8 cellular contexts compared by ENCODE assay signal in genomic region chr4:108166038-108166437, GRCh38. TPM values are rescaled to one million over a fixed set of nuclear protein-coding genes. Genes with fewer than 3 reads are reported as not detected.
A peak's percentile ranks its signal among the peaks of the same experiment; 100 is the strongest.
DNase-seq lines count a peak whose midpoint lies in the region; TF ChIP-seq lines count a peak whose summit lies in the region.

No MANE protein-coding gene starts in this region.

- H3K36me3 ChIP-seq in Caco-2 (ENCODE audit: control insufficient read depth, insufficient read depth, low read length) (no peaks in the 10 kb centered on the region), SU-DHL-6 (ENCODE audit: low read length) (peaks cover 6% of the 10 kb centered on the region; the same call in 1 of the 2 replicates), neuronal stem cell (replicated peaks in 1 of 2; ENCODE audit: control insufficient read depth in 2 of 2, insufficient read depth in 2 of 2, low read length in 2 of 2) (peaks cover 0 to 15% of the 10 kb centered on the region in 2 donors)

- H3K4ac ChIP-seq in neuronal stem cell (ENCODE audit: low read length), result no peak overlapping the region

- H3K18ac ChIP-seq in neuronal stem cell (ENCODE audit: low read length), result no peak overlapping the region

- TF ChIP-seq CTCF in Caco-2 (IDR thresholded peaks at IDR 0.05; ENCODE audit: insufficient read depth in 1 of 2, low read depth in 1 of 2, low read length in 1 of 2, severe bottlenecking in 1 of 2, unreplicated experiment in 1 of 2) (no peak), SU-DHL-6 (IDR thresholded peaks at IDR 0.05; ENCODE audit: insufficient read depth, low read length, poor library complexity, severe bottlenecking) (no peak), brain (conservative IDR thresholded peaks at IDR 0.05) (no peak)

- H2BK15ac ChIP-seq in neuronal stem cell (ENCODE audit: low read length), result no peak overlapping the region

- peak overlapping the region; percentile 87 for H3K4me3 Mint-ChIP-seq in Caco-2 (ENCODE audit: unreplicated experiment)
- peak overlapping the region; percentile 66 to 99 (median 88) for H3K4me3 Mint-ChIP-seq in brain

- H4K91ac ChIP-seq in neuronal stem cell (ENCODE audit: low read depth, low read length, poor library complexity), result no peak overlapping the region

- H3K79me1 ChIP-seq in neuronal stem cell (ENCODE audit: low read depth, low read length), result no peaks in the 10 kb centered on the region

- no peaks in the 10 kb centered on the region for H3K9me3 ChIP-seq in Caco-2
- H3K9me3 ChIP-seq in SU-DHL-6 (ENCODE audit: insufficient read depth, low read length), result no peaks in the 10 kb centered on the region
- no peaks in the 10 kb centered on the region for H3K9me3 ChIP-seq in neuronal stem cell (replicated peaks in 1 of 2; ENCODE audit: control insufficient read depth in 2 of 2, insufficient read depth in 1 of 2, low read depth in 1 of 2, low read length in 2 of 2)

- H3K4me2 ChIP-seq in SU-DHL-6 (ENCODE audit: low read depth, low read length, poor library complexity, severe bottlenecking), result peak overlapping the region; percentile 76
- H3K4me2 ChIP-seq in neuronal stem cell (ENCODE audit: insufficient read depth, low read length, poor library complexity, severe bottlenecking), result peak overlapping the region; percentile 90

- no peaks in the 10 kb centered on the region for H3K9me2 ChIP-seq in SU-DHL-6 (replicated peaks; ENCODE audit: insufficient read depth, low read length)

- no TSS peak for BruUV-seq in Caco-2 (replicated peaks; lab: Mats Ljungman, UMichigan)

- H3K4me3 ChIP-seq in Caco-2 (ENCODE audit: low read depth, low read length) (peak overlapping the region; percentile 68), SU-DHL-6 (ENCODE audit: insufficient read depth, low read length, poor library complexity, severe bottlenecking) (peak overlapping the region; percentile 80), neuronal stem cell (ENCODE audit: low read length in 2 of 2) (peak overlapping the region in 1 of 2 donors; percentile 80)

- peaks cover 7% of the 10 kb centered on the region for H3K36me3 Mint-ChIP-seq in Caco-2 (ENCODE audit: insufficient read depth, unreplicated experiment)
- H3K36me3 Mint-ChIP-seq in brain, result peaks cover 4% of the 10 kb centered on the region

- no peak for DNase-seq in Caco-2
- no peak for DNase-seq in neuronal stem cell (ENCODE audit: low spot score)
- DNase-seq in KG1 (lab: John Stamatoyannopoulos, UW), result no peak
- DNase-seq in MV-4-11 (lab: John Stamatoyannopoulos, UW), result no peak
- no peak for DNase-seq in T1000 (lab: John Stamatoyannopoulos, UW)
- DNase-seq in posterior vena cava (ENCODE audit: low spot score), result no peak

- H3K4me1 Mint-ChIP-seq in Caco-2 (ENCODE audit: low read depth, unreplicated experiment), result peaks cover 10% of the 10 kb centered on the region
- H3K4me1 Mint-ChIP-seq in brain, result peaks cover 68% of the 10 kb centered on the region

- H3K27me3 Mint-ChIP-seq in Caco-2 (ENCODE audit: insufficient read depth, unreplicated experiment) (peaks cover 16% of the 10 kb centered on the region), brain (peaks cover 54% of the 10 kb centered on the region)

- H2AFZ ChIP-seq in SU-DHL-6 (ENCODE audit: low read depth, low read length, severe bottlenecking) (no peak overlapping the region), neuronal stem cell (ENCODE audit: low read length) (peak overlapping the region; percentile 94)

- no CpG with 5 or more reads among the region's 12 CpGs for WGBS in neuronal stem cell (ENCODE audit: extremely low coverage in 2 of 2, insufficient read length in 2 of 2, insufficient replicate concordance in 1 of 2), 2 donors

- no peak overlapping the region for H2BK120ac ChIP-seq in neuronal stem cell (ENCODE audit: low read depth, low read length)

- POLR2A ChIA-PET in Caco-2 (lab: Charles Lee), result no interaction called here

- no peak overlapping the region for H4K8ac ChIP-seq in neuronal stem cell (ENCODE audit: low read depth, low read length)

- no peaks in the 10 kb centered on the region for H4K20me1 ChIP-seq in SU-DHL-6 (ENCODE audit: low read depth, low read length)

- H3K23ac ChIP-seq in neuronal stem cell (ENCODE audit: low read depth, low read length, poor library complexity), result no peak overlapping the region

- H2AK5ac ChIP-seq in neuronal stem cell (ENCODE audit: low read depth, low read length), result no peak overlapping the region

- no peaks in the 10 kb centered on the region for H3K9me3 Mint-ChIP-seq in Caco-2 (ENCODE audit: unreplicated experiment)
- no peaks in the 10 kb centered on the region for H3K9me3 Mint-ChIP-seq in brain

- H3K79me2 ChIP-seq in SU-DHL-6 (ENCODE audit: insufficient read depth, low read length), result peaks cover 54% of the 10 kb centered on the region

- H3K27ac Mint-ChIP-seq in Caco-2 (ENCODE audit: unreplicated experiment), result no peak overlapping the region
- peak overlapping the region in 4 of 5 experiments; percentile 59 to 83 (median 74) for H3K27ac Mint-ChIP-seq in brain

- intact Hi-C loops in Caco-2 (cut with micrococcal nuclease; ENCODE audit: unreplicated experiment), result loop anchor here (5.0 to 10.0 kb wide), 4 partner anchors 151 to 346 kb away; no protein-coding TSS in a partner anchor
- intact Hi-C loops in posterior vena cava (cut with DNase I), result no loop called here

- H3K27me3 ChIP-seq in Caco-2 (replicated peaks; ENCODE audit: control insufficient read depth, insufficient read depth, low read length), result no peaks in the 10 kb centered on the region; the same call in 1 of the 2 replicates
- H3K27me3 ChIP-seq in SU-DHL-6 (ENCODE audit: low read length), result no peaks in the 10 kb centered on the region
- H3K27me3 ChIP-seq in neuronal stem cell (ENCODE audit: control insufficient read depth in 3 of 3, insufficient read depth in 3 of 3, low read depth in 1 of 3, low read length in 3 of 3), result peaks cover 0 to 33% (median 22%) of the 10 kb centered on the region in 3 experiments

- 0 out of 2 replicates have a peak, but pooled peaks cover 9% of the 10 kb centered on the region for H3F3A ChIP-seq in SU-DHL-6 (ENCODE audit: insufficient read depth)

- H3K4me1 ChIP-seq in Caco-2 (0 out of 2 replicates have a peak, but pooled peaks cover 3% of the 10 kb centered on the region), neuronal stem cell (ENCODE audit: control insufficient read depth in 2 of 2, insufficient read depth in 1 of 2, low read depth in 1 of 2, low read length in 2 of 2) (peaks cover 4 to 19% of the 10 kb centered on the region in 2 donors)

- H3K27ac ChIP-seq in SU-DHL-6 (ENCODE audit: low read depth, low read length) (peak overlapping the region; percentile 76), neuronal stem cell (replicated peaks; ENCODE audit: low read length) (no peak overlapping the region)

- H2BK5ac ChIP-seq in neuronal stem cell (ENCODE audit: low read length), result no peak overlapping the region

- H3K9ac ChIP-seq in SU-DHL-6 (ENCODE audit: low read length), result peak overlapping the region; percentile 94
- no peak overlapping the region for H3K9ac ChIP-seq in neuronal stem cell (ENCODE audit: low read depth, low read length, poor library complexity)

- H3K14ac ChIP-seq in neuronal stem cell (ENCODE audit: low read length), result no peak overlapping the region

- no peak overlapping the region for H2BK12ac ChIP-seq in neuronal stem cell (ENCODE audit: low read length)

- CTCF ChIA-PET in Caco-2 (lab: Charles Lee), result no interaction called here

RNA-seq across cellular contexts. Expression of gene LEF1, which starts 2.7 kb away (rescaled TPM):
- total RNA-seq in Caco-2 (2022), result 19.3 and 22.3 TPM in 2 replicates
- 6.8 TPM for polyA plus RNA-seq in brain (ENCODE audit: insufficient read depth, low read depth, low replicate concordance)
- polyA plus RNA-seq in neuronal stem cell (2013, experiment 1 of 2), result 17.2 TPM
- 17.0 TPM for polyA plus RNA-seq in neuronal stem cell (2013, experiment 2 of 2)
- total RNA-seq in posterior vena cava, result 1 to 10 TPM; 2.3 to 3.0 TPM
